Comparison of ENCODE assay signal across 8 cellular contexts in genomic region chr1:17540255-17541001, GRCh38. TPM values are rescaled to one million over a fixed set of nuclear protein-coding genes. Genes with fewer than 3 reads are reported as not detected.
A peak's percentile ranks its signal among the peaks of the same experiment; 100 is the strongest.
DNase-seq lines count a peak whose midpoint lies in the region; ATAC-seq, FAIRE-seq and TF ChIP-seq lines count a peak whose summit lies in the region.

No MANE protein-coding gene starts in this region.

- peak overlapping the region; percentile 20 for H3K4me3 Mint-ChIP-seq in stimulated activated naive CD8-positive, alpha-beta T cell treated with anti-CD3 and anti-CD28 coated beads, Interleukin-15, Interleukin-2, amounts not matched to agents 100 ng/mL and 50 ng/mL, for 24 hours
- H3K4me3 Mint-ChIP-seq in MCF 10A (ENCODE audit: unreplicated experiment): peak overlapping the region; percentile 86

- TF ChIP-seq EP300 in suprapubic skin (IDR thresholded peaks at IDR 0.05): no peak

- FAIRE-seq in GM19239 (lab: Jason Lieb, UNC): no peak

- H3K27ac ChIP-seq in suprapubic skin: peak overlapping the region; percentile 96

- H3K9me3 Mint-ChIP-seq in stimulated activated naive CD8-positive, alpha-beta T cell treated with anti-CD3 and anti-CD28 coated beads, Interleukin-15, Interleukin-2, amounts not matched to agents 100 ng/mL and 50 ng/mL, for 24 hours: peaks cover 3% of the 10 kb centered on the region
- H3K9me3 Mint-ChIP-seq in MCF 10A (ENCODE audit: unreplicated experiment): no peaks in the 10 kb centered on the region

- intact Hi-C loops in MCF 10A (cut with micrococcal nuclease): no loop called here

- peaks cover 44% of the 10 kb centered on the region for H3K4me1 ChIP-seq in suprapubic skin

- no TSS peak for BruUV-seq in MCF 10A (replicated peaks; lab: Mats Ljungman, UMichigan)

- no peak overlapping the region for H3K27ac Mint-ChIP-seq in stimulated activated naive CD8-positive, alpha-beta T cell treated with anti-CD3 and anti-CD28 coated beads, Interleukin-15, Interleukin-2, amounts not matched to agents 100 ng/mL and 50 ng/mL, for 24 hours
- peak overlapping the region; percentile 94 for H3K27ac Mint-ChIP-seq in MCF 10A (ENCODE audit: low read depth, unreplicated experiment)

- peaks cover 58% of the 10 kb centered on the region for H3K27me3 Mint-ChIP-seq in stimulated activated naive CD8-positive, alpha-beta T cell treated with anti-CD3 and anti-CD28 coated beads, Interleukin-15, Interleukin-2, amounts not matched to agents 100 ng/mL and 50 ng/mL, for 24 hours
- no peaks in the 10 kb centered on the region for H3K27me3 Mint-ChIP-seq in MCF 10A (ENCODE audit: insufficient read depth, unreplicated experiment)

- 40% methylated on average over 1 of the region's 26 CpGs for WGBS in suprapubic skin

- H3K9me3 ChIP-seq in suprapubic skin: no peaks in the 10 kb centered on the region

- H3K27me3 ChIP-seq in suprapubic skin: no peaks in the 10 kb centered on the region

- DNase-seq in stimulated activated naive CD8-positive, alpha-beta T cell treated with anti-CD3 and anti-CD28 coated beads, Interleukin-15, Interleukin-2, amounts not matched to agents 100 U/mL and 50 U/mL, for 24 hours: no peak
- no peak for DNase-seq in MCF 10A (ENCODE audit: unreplicated experiment)
- peak; percentile 67 for DNase-seq in kidney tubule cell (ENCODE audit: low spot score)
- DNase-seq in suprapubic skin (ENCODE audit: low spot score in 2 of 2): peak; percentile 84 to 86
- no peak for DNase-seq in GM19239 (ENCODE audit: insufficient read length, low spot score)

- ATAC-seq in stimulated activated naive CD8-positive, alpha-beta T cell treated with anti-CD3 and anti-CD28 coated beads, Interleukin-15, Interleukin-2, amounts not matched to agents 100 U/mL and 50 U/mL, for 24 hours: no peak
- ATAC-seq in HG02852 (IDR thresholded peaks at IDR 0.05; ENCODE audit: unreplicated experiment): no peak
- ATAC-seq in HG02642 (IDR thresholded peaks at IDR 0.05; ENCODE audit: poor library complexity, unreplicated experiment): no peak

- POLR2A ChIA-PET in MCF 10A (lab: Yijun Ruan, JAX): interaction anchor here (0.6 to 1.8 kb wide), 3 partner anchors 66 to 99 kb away, joined by 3 to 5 read pairs (median 4); no protein-coding TSS in a partner anchor

- H3K36me3 Mint-ChIP-seq in stimulated activated naive CD8-positive, alpha-beta T cell treated with anti-CD3 and anti-CD28 coated beads, Interleukin-15, Interleukin-2, amounts not matched to agents 100 ng/mL and 50 ng/mL, for 24 hours (ENCODE audit: low read depth): no peaks in the 10 kb centered on the region
- H3K36me3 Mint-ChIP-seq in MCF 10A (ENCODE audit: insufficient read depth, unreplicated experiment): no peaks in the 10 kb centered on the region

- H3K4me1 Mint-ChIP-seq in stimulated activated naive CD8-positive, alpha-beta T cell treated with anti-CD3 and anti-CD28 coated beads, Interleukin-15, Interleukin-2, amounts not matched to agents 100 ng/mL and 50 ng/mL, for 24 hours (ENCODE audit: low read depth): no peaks in the 10 kb centered on the region
- peaks cover 10% of the 10 kb centered on the region for H3K4me1 Mint-ChIP-seq in MCF 10A (ENCODE audit: insufficient read depth, unreplicated experiment)

- H3K4me3 ChIP-seq in suprapubic skin: peak overlapping the region; percentile 75

- H3K36me3 ChIP-seq in suprapubic skin: no peaks in the 10 kb centered on the region

- TF ChIP-seq POLR2A in suprapubic skin (IDR thresholded peaks at IDR 0.05): no peak

- CTCF ChIA-PET in MCF 10A (lab: Yijun Ruan, JAX): interaction anchor here (1.2 to 1.8 kb wide), 2 partner anchors 17 to 65 kb away, joined by 5 to 6 read pairs; no protein-coding TSS in a partner anchor

- no peak for TF ChIP-seq CTCF in MCF 10A (IDR thresholded peaks at IDR 0.05; ENCODE audit: unreplicated experiment)
- TF ChIP-seq CTCF in suprapubic skin (IDR thresholded peaks at IDR 0.05): no peak

RNA-seq across cellular contexts. Expression of gene ARHGEF10L, which starts 0.9 kb away (rescaled TPM):
- total RNA-seq in MCF 10A (2022): 5.0 and 12.2 TPM in 2 replicates
- total RNA-seq in suprapubic skin: 100 to 1,000 TPM in 1 of 4 donors, 10 to 100 TPM in 3; 65.0 to 136 (median 94.1) TPM

Comparison
In these comparisons a context has a peak if more than half of its experiments do, and no peak if none do; other contexts are left out.
1. DNase-seq: peak in kidney tubule cell (single experiment) and suprapubic skin (2 of 2); none in stimulated activated naive CD8-positive, alpha-beta T cell treated with anti-CD3 and anti-CD28 coated beads, Interleukin-15, Interleukin-2, amounts not matched to agents 100 U/mL and 50 U/mL, for 24 hours (single experiment), MCF 10A (single experiment) and GM19239 (single experiment).